1 cellular context compared by ENCODE assay signal in the genomic region with DNA sequence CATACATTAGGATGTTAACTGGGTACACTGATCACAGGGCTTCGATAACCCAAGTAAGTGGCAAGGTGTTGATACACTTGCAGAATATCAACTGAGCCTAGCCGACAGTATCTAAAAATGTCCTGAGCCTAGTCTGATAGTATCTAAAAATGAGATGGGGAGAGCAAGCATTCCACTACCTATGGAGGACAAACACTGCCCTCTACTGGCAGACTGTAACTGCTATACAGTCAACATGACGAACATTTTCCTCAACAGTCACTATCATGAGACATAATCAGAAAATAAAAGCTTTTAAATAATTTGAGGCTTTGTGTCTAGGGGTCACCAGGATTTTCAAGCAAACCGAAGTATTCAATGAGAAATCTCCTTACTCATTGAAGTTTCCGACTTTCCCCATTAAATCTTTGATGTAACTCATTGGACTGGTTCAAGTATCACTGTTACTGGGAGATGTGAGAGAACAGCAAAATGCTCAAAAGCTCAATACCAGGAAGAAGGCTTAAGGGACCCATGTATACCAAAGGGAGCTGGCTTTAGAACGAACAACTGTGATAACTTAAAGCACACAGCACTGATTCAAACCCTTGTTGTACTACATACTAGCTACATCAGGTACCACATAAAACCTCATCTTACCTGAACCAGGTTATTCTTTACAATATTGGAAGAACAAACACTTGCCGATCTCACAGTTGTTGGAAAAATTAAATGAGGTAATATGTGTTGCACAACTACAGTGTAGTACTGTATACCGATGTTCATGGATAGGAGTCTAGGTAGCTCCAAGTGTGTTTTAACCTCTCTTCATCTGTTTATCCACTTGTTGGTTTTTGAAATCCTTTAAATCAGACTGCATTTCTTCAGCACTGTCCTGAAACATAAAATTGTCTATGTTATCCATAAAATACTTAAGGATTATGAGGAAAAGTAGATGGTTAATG.
TF ChIP-seq lines count a peak whose summit lies in the region.

No MANE protein-coding gene starts in this region.

TF ChIP-seq in K562, 482 proteins besides CTCF, POLR2A, EP300 and RAD21 (continued from another document and continues in another):
- TF ChIP-seq EWSR1 (IDR thresholded peaks at IDR 0.05; ENCODE audit: borderline replicate concordance, low read depth, partially characterized antibody) = peak; percentile 41
- TF ChIP-seq, protein P1, sequence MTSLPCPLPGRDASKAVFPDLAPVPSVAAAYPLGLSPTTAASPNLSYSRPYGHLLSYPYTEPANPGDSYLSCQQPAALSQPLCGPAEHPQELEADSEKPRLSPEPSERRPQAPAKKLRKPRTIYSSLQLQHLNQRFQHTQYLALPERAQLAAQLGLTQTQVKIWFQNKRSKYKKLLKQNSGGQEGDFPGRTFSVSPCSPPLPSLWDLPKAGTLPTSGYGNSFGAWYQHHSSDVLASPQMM (CRISPR knock-in tag; IDR thresholded peaks at IDR 0.05) = no peak
- TF ChIP-seq, protein P2, sequence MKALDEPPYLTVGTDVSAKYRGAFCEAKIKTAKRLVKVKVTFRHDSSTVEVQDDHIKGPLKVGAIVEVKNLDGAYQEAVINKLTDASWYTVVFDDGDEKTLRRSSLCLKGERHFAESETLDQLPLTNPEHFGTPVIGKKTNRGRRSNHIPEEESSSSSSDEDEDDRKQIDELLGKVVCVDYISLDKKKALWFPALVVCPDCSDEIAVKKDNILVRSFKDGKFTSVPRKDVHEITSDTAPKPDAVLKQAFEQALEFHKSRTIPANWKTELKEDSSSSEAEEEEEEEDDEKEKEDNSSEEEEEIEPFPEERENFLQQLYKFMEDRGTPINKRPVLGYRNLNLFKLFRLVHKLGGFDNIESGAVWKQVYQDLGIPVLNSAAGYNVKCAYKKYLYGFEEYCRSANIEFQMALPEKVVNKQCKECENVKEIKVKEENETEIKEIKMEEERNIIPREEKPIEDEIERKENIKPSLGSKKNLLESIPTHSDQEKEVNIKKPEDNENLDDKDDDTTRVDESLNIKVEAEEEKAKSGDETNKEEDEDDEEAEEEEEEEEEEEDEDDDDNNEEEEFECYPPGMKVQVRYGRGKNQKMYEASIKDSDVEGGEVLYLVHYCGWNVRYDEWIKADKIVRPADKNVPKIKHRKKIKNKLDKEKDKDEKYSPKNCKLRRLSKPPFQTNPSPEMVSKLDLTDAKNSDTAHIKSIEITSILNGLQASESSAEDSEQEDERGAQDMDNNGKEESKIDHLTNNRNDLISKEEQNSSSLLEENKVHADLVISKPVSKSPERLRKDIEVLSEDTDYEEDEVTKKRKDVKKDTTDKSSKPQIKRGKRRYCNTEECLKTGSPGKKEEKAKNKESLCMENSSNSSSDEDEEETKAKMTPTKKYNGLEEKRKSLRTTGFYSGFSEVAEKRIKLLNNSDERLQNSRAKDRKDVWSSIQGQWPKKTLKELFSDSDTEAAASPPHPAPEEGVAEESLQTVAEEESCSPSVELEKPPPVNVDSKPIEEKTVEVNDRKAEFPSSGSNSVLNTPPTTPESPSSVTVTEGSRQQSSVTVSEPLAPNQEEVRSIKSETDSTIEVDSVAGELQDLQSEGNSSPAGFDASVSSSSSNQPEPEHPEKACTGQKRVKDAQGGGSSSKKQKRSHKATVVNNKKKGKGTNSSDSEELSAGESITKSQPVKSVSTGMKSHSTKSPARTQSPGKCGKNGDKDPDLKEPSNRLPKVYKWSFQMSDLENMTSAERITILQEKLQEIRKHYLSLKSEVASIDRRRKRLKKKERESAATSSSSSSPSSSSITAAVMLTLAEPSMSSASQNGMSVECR (CRISPR knock-in tag; IDR thresholded peaks at IDR 0.05) = no peak
- TF ChIP-seq NCOA2 (IDR thresholded peaks at IDR 0.05; ENCODE audit: partially characterized antibody in 2 of 2) = no peak
- TF ChIP-seq NR2C1 (IDR thresholded peaks at IDR 0.05) = 0 out of 2 replicates have a peak, but pooled peaks have one; percentile 23
- no peak for TF ChIP-seq NR2C1 (tag; IDR thresholded peaks at IDR 0.05)
- TF ChIP-seq ZNF583 (CRISPR knock-in tag; IDR thresholded peaks at IDR 0.05) = no peak
- TF ChIP-seq CHD1 (IDR thresholded peaks at IDR 0.05; ENCODE audit: low read length) = no peak
- TF ChIP-seq, protein P3, sequence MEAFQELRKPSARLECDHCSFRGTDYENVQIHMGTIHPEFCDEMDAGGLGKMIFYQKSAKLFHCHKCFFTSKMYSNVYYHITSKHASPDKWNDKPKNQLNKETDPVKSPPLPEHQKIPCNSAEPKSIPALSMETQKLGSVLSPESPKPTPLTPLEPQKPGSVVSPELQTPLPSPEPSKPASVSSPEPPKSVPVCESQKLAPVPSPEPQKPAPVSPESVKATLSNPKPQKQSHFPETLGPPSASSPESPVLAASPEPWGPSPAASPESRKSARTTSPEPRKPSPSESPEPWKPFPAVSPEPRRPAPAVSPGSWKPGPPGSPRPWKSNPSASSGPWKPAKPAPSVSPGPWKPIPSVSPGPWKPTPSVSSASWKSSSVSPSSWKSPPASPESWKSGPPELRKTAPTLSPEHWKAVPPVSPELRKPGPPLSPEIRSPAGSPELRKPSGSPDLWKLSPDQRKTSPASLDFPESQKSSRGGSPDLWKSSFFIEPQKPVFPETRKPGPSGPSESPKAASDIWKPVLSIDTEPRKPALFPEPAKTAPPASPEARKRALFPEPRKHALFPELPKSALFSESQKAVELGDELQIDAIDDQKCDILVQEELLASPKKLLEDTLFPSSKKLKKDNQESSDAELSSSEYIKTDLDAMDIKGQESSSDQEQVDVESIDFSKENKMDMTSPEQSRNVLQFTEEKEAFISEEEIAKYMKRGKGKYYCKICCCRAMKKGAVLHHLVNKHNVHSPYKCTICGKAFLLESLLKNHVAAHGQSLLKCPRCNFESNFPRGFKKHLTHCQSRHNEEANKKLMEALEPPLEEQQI (IDR thresholded peaks at IDR 0.05) = no peak
- TF ChIP-seq HEY1 (CRISPR knock-in tag; IDR thresholded peaks at IDR 0.05; ENCODE audit: borderline replicate concordance) = peak; percentile 81; the same call in 1 of the 2 replicates
- TF ChIP-seq JUN (IDR thresholded peaks at IDR 0.05; ENCODE audit: borderline replicate concordance, low read depth, low read length) = 0 out of 2 replicates have a peak, but pooled peaks have one; percentile 27
- peak; percentile 45; the same call in 1 of the 2 replicates for TF ChIP-seq JUN (CRISPR knock-in tag; IDR thresholded peaks at IDR 0.05; ENCODE audit: borderline replicate concordance)
- peak; percentile 95 for TF ChIP-seq ARID2 (IDR thresholded peaks at IDR 0.05)
- peak; percentile 46 to 65; a peak in 2 of 4 replicates for TF ChIP-seq TEAD1 (CRISPR knock-in tag; IDR thresholded peaks at IDR 0.05)
- TF ChIP-seq ARNT (IDR thresholded peaks at IDR 0.05) = peak in 1 of 2 experiments; percentile 24; a peak in 1 of 4 replicates
- no peak for TF ChIP-seq ETS2 (tag; IDR thresholded peaks at IDR 0.05; ENCODE audit: borderline replicate concordance, poor library complexity, severe bottlenecking)
- no peak for TF ChIP-seq SRSF7 (optimal IDR thresholded peaks at IDR 0.05; ENCODE audit: low read depth, low read length)
- TF ChIP-seq POLR2G (IDR thresholded peaks at IDR 0.05; ENCODE audit: low read depth, low read length) = no peak; the same call in 1 of the 2 replicates
- TF ChIP-seq CC2D1A (IDR thresholded peaks at IDR 0.05) = peak; percentile 79
- no peak for TF ChIP-seq FOXJ2 (tag; IDR thresholded peaks at IDR 0.05)
- no peak for TF ChIP-seq MBD2 (IDR thresholded peaks at IDR 0.05; ENCODE audit: borderline replicate concordance, low read depth)
- TF ChIP-seq, protein P4, sequence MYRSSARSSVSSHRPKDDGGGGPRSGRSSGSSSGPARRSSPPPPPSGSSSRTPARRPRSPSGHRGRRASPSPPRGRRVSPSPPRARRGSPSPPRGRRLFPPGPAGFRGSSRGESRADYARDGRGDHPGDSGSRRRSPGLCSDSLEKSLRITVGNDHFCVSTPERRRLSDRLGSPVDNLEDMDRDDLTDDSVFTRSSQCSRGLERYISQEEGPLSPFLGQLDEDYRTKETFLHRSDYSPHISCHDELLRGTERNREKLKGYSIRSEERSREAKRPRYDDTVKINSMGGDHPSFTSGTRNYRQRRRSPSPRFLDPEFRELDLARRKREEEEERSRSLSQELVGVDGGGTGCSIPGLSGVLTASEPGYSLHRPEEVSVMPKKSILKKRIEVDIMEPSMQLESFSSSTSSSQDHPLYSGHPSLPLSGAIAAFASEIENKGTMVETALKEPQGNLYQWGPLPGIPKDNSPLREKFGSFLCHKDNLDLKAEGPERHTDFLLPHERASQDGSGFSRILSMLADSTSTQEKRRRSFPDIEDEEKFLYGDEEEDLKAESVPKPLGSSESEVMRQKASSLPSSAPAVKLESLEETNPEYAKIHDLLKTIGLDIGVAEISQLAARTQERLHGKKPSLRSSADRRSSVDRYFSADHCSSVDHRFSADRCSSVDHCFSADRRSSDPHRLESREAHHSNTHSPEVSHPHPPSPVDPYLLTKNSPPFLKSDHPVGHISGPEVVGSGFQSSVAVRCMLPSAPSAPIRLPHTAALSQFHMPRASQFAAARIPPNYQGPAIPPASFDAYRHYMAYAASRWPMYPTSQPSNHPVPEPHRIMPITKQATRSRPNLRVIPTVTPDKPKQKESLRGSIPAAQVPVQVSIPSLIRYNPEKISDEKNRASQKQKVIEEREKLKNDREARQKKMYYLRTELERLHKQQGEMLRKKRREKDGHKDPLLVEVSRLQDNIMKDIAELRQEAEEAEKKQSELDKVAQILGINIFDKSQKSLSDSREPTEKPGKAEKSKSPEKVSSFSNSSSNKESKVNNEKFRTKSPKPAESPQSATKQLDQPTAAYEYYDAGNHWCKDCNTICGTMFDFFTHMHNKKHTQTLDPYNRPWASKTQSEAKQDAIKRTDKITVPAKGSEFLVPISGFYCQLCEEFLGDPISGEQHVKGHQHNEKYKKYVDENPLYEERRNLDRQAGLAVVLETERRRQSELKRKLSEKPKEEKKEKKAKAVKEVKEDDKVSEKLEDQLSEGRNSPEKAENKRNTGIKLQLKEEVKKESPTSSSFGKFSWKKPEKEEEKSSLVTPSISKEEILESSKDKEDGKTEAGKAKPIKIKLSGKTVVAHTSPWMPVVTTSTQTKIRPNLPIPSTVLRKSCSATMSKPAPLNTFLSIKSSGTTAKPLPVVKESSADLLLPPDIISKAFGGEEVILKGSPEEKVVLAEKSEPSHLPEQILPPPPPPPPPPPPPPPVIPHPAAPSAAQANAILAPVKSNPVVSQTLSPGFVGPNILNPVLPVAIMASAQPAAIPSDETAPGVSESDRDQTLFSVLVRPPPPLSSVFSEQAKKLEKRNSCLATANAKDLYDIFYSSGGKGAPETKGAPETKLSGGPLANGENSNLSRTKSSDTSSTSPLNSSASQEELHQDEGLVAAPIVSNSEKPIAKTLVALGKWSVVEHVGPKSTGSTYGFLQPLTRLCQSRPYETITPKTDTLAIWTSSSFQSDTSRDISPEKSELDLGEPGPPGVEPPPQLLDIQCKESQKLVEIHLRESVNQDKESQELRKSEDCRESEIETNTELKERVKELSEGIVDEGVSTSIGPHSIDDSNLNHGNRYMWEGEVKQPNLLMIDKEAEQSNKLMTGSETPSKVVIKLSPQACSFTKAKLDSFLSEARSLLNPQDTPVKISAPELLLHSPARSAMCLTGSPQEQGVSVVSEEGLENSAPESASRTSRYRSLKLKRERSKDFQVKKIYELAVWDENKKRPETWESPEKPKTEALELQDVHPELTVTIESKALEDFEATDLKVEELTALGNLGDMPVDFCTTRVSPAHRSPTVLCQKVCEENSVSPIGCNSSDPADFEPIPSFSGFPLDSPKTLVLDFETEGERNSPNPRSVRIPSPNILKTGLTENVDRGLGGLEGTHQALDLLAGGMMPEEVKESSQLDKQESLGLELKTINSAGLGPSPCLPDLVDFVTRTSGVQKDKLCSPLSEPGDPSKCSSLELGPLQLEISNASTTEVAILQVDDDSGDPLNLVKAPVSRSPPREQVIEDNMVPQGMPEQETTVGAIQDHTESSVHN (IDR thresholded peaks at IDR 0.05; ENCODE audit: borderline replicate concordance in 1 of 2, low read depth in 1 of 2) = no peak
- 0 out of 2 replicates have a peak, but pooled peaks have one; percentile 19 for TF ChIP-seq NCOA6 (IDR thresholded peaks at IDR 0.05)
- TF ChIP-seq, protein P5, sequence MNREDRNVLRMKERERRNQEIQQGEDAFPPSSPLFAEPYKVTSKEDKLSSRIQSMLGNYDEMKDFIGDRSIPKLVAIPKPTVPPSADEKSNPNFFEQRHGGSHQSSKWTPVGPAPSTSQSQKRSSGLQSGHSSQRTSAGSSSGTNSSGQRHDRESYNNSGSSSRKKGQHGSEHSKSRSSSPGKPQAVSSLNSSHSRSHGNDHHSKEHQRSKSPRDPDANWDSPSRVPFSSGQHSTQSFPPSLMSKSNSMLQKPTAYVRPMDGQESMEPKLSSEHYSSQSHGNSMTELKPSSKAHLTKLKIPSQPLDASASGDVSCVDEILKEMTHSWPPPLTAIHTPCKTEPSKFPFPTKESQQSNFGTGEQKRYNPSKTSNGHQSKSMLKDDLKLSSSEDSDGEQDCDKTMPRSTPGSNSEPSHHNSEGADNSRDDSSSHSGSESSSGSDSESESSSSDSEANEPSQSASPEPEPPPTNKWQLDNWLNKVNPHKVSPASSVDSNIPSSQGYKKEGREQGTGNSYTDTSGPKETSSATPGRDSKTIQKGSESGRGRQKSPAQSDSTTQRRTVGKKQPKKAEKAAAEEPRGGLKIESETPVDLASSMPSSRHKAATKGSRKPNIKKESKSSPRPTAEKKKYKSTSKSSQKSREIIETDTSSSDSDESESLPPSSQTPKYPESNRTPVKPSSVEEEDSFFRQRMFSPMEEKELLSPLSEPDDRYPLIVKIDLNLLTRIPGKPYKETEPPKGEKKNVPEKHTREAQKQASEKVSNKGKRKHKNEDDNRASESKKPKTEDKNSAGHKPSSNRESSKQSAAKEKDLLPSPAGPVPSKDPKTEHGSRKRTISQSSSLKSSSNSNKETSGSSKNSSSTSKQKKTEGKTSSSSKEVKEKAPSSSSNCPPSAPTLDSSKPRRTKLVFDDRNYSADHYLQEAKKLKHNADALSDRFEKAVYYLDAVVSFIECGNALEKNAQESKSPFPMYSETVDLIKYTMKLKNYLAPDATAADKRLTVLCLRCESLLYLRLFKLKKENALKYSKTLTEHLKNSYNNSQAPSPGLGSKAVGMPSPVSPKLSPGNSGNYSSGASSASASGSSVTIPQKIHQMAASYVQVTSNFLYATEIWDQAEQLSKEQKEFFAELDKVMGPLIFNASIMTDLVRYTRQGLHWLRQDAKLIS (CRISPR knock-in tag; IDR thresholded peaks at IDR 0.05) = no peak
- TF ChIP-seq, protein P6, sequence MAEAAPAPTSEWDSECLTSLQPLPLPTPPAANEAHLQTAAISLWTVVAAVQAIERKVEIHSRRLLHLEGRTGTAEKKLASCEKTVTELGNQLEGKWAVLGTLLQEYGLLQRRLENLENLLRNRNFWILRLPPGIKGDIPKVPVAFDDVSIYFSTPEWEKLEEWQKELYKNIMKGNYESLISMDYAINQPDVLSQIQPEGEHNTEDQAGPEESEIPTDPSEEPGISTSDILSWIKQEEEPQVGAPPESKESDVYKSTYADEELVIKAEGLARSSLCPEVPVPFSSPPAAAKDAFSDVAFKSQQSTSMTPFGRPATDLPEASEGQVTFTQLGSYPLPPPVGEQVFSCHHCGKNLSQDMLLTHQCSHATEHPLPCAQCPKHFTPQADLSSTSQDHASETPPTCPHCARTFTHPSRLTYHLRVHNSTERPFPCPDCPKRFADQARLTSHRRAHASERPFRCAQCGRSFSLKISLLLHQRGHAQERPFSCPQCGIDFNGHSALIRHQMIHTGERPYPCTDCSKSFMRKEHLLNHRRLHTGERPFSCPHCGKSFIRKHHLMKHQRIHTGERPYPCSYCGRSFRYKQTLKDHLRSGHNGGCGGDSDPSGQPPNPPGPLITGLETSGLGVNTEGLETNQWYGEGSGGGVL (CRISPR knock-in tag; IDR thresholded peaks at IDR 0.05) = no peak
- no peak for TF ChIP-seq ZNF79 (CRISPR knock-in tag; IDR thresholded peaks at IDR 0.05; ENCODE audit: low read depth)
- no peak for TF ChIP-seq DDX20 (tag; IDR thresholded peaks at IDR 0.05; ENCODE audit: low read depth)
- TF ChIP-seq, protein P7, sequence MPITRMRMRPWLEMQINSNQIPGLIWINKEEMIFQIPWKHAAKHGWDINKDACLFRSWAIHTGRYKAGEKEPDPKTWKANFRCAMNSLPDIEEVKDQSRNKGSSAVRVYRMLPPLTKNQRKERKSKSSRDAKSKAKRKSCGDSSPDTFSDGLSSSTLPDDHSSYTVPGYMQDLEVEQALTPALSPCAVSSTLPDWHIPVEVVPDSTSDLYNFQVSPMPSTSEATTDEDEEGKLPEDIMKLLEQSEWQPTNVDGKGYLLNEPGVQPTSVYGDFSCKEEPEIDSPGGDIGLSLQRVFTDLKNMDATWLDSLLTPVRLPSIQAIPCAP (CRISPR knock-in tag; IDR thresholded peaks at IDR 0.05; ENCODE audit: borderline replicate concordance) = no peak
